Comparison of ENCODE assay signal across 36 cellular contexts in the genomic region with DNA sequence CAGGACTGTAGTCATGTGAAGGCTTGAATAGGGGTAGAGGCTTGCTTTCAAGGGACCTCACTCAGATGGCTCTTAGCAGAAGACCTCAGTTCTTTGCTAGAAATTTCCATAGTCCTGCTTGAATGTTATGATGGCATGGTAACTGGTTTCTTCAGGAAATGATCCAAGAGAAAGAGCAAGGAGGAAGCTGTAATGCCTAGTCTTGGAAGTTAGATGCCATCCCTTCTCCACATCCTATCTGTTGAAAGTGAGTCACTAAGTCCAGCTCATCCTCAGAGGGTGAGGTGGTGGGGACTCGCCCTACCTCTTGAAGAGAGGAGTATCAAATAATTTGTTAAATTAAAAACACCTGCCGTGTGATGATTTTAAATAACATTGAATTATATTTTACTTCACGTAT. TPM values are rescaled to one million over a fixed set of nuclear protein-coding genes. Genes with fewer than 3 reads are reported as not detected.
"Had no signal": no experiment of that assay in that cellular context is flagged by ENCODE, and none has a peak within 500 bp of the region (broad histone marks: within the 10 kb centered on the region; RNA-seq: fewer than 3 reads in every experiment).

No MANE protein-coding gene starts in this region.

- H3K4me3 ChIP-seq: heart right ventricle, pancreas, prostate gland, skin epidermis, testis had no signal

- DNase-seq: activated CD4-positive, alpha-beta T cell treated with anti-CD3 and anti-CD28 coated beads for 48 hours; activated CD4-positive, alpha-beta T cell treated with anti-CD3 and anti-CD28 coated beads, Interleukin-2, amount 50 U/mL, for 48 hours; activated CD8-positive, alpha-beta memory T cell treated with anti-CD3 and anti-CD28 coated beads for 24 hours; activated gamma-delta T cell; activated naive CD4-positive, alpha-beta T cell treated with anti-CD3 and anti-CD28 coated beads, Interleukin-2, amount 10 ng/mL, durations not matched to agents 7 days and 5 days; activated naive CD8-positive, alpha-beta T cell treated with anti-CD3 and anti-CD28 coated beads, Interleukin-2, amount 10 ng/mL, durations not matched to agents 7 days and 5 days; activated T-cell treated with anti-CD3 and anti-CD28 coated beads, Interleukin-2, amount 50 U/mL, for 1 hour; brain microvascular endothelial cell; caudate nucleus; foreskin melanocyte; heart right ventricle; midbrain; naive thymus-derived CD8-positive, alpha-beta T cell; nucleus accumbens; pancreas; retina; stimulated activated CD4-positive, alpha-beta T cell treated with anti-CD3 and anti-CD28 coated beads, Interleukin-12 subunit alpha, Interleukin-12 subunit beta, amount 100 ng/mL, for 4 hours; stimulated activated CD4-positive, alpha-beta T cell treated with anti-CD3 and anti-CD28 coated beads, Interleukin-4, amount 100 ng/mL, for 1 hour; stimulated activated naive CD8-positive, alpha-beta T cell treated with anti-CD3 and anti-CD28 coated beads, Interleukin-15, Interleukin-2, amounts not matched to agents 100 U/mL and 50 U/mL, for 24 hours; T-helper 9 cell; testis; trophoblast cell; WERI-Rb-1 had no signal

- H3K9me3 ChIP-seq: pancreas, prostate gland, testis had no signal

- H3K36me3 ChIP-seq: brain microvascular endothelial cell, heart right ventricle, pancreas, prostate gland, WERI-Rb-1 had no signal

- H3K4me1 ChIP-seq: heart right ventricle, pancreas, prostate gland, testis had no signal

- FAIRE-seq: astrocyte, endothelial cell of umbilical vein, pancreas, TTC549, urothelium cell line had no signal

- ATAC-seq: activated CD4-positive, CD25-positive, alpha-beta regulatory T cell treated with anti-CD3 and anti-CD28 coated beads, Interleukin-2, amount 50 U/mL, for 24 hours; esophagus mucosa; heart right ventricle; naive thymus-derived CD8-positive, alpha-beta T cell; pancreas; sciatic nerve; stimulated activated naive CD8-positive, alpha-beta T cell treated with anti-CD3 and anti-CD28 coated beads, Interleukin-15, Interleukin-2, amounts not matched to agents 100 U/mL and 50 U/mL, for 24 hours had no signal

RNA-seq across cellular contexts. Expression of a gene that starts 4.6 kb away (rescaled TPM):
- total RNA-seq: activated naive CD8-positive, alpha-beta T cell treated with anti-CD3 and anti-CD28 coated beads, Interleukin-2, amount 10 ng/mL, durations not matched to agents 7 days and 5 days; endothelial cell of umbilical vein had no signal
- polyA plus RNA-seq: endothelial cell of umbilical vein; naive thymus-derived CD8-positive, alpha-beta T cell had no signal

RNA-seq across cellular contexts. Expression of a gene that starts 26.7 kb away (rescaled TPM):
- total RNA-seq: activated naive CD8-positive, alpha-beta T cell treated with anti-CD3 and anti-CD28 coated beads, Interleukin-2, amount 10 ng/mL, durations not matched to agents 7 days and 5 days; astrocyte; chondrocyte; endothelial cell of umbilical vein; esophagus mucosa; glomerular endothelial cell; heart right ventricle; liver; naive thymus-derived CD8-positive, alpha-beta T cell; neural crest cell; pancreas; prostate gland; sciatic nerve; testis had no signal
- polyA plus RNA-seq: endothelial cell of umbilical vein; heart right ventricle; liver; naive thymus-derived CD8-positive, alpha-beta T cell; pancreas had no signal

RNA-seq across cellular contexts. Expression of a gene that starts 53.5 kb away (rescaled TPM):
- total RNA-seq: astrocyte, chondrocyte, endothelial cell of umbilical vein, glomerular endothelial cell, neural crest cell had no signal
- polyA plus RNA-seq: endothelial cell of umbilical vein; naive thymus-derived CD8-positive, alpha-beta T cell had no signal
